ENCODE assay signal across 8 cellular contexts in genomic region chr9:16726718-16727451, GRCh38.
DNase-seq lines count a peak whose midpoint lies in the region; ATAC-seq and TF ChIP-seq lines count a peak whose summit lies in the region.

No MANE protein-coding gene starts in this region.

- peak; percentile 46 for TF ChIP-seq POLR2A in esophagus muscularis mucosa (IDR thresholded peaks at IDR 0.05; ENCODE audit: low read depth)

- H3K4me1 ChIP-seq in esophagus muscularis mucosa (peaks cover 3 to 77% (median 61%) of the 10 kb centered on the region in 4 donors), upper lobe of right lung (peaks cover 19% of the 10 kb centered on the region), OCI-LY7 (ENCODE audit: insufficient read depth, low read length, poor library complexity, severe bottlenecking) (no peaks in the 10 kb centered on the region)

- DNase-seq in AG04449 (ENCODE audit: low read depth, low spot score) (no peak), HCEC 1CT (peak; percentile 85), SK-N-DZ (ENCODE audit: low spot score) (peak; percentile 58), esophagus muscularis mucosa (ENCODE audit: extremely low spot score) (peak; percentile 96), mesothelial cell of epicardium (ENCODE audit: low spot score in 2 of 2, unreplicated experiment in 2 of 2) (peak; percentile 64 to 88), upper lobe of right lung (peak; percentile 86), DMS114 treated with DMSO at 0.1 percent for 48 hours (lab: John Stamatoyannopoulos, UW; ENCODE audit: unreplicated experiment) (no peak), OCI-LY7 (ENCODE audit: low spot score) (no peak)

- under 1% methylated on average over 21 of the region's 60 CpGs for WGBS in esophagus muscularis mucosa

- H3K4me2 ChIP-seq in OCI-LY7 (ENCODE audit: low read length): no peak overlapping the region

- H3K27ac ChIP-seq in esophagus muscularis mucosa (replicated peaks in 1 of 4) (peak overlapping the region; percentile 87 to 96 (median 93)), upper lobe of right lung (peak overlapping the region; percentile 84), OCI-LY7 (ENCODE audit: low read depth, low read length, poor library complexity, severe bottlenecking) (no peak overlapping the region)

- H3K4me1 Mint-ChIP-seq in mesothelial cell of epicardium: peaks cover 49% of the 10 kb centered on the region

- intact Hi-C loops in esophagus muscularis mucosa (cut with DNase I): loop anchor here (5.0 to 10.0 kb wide), 2 partner anchors 140 to 532 kb away; no protein-coding TSS in a partner anchor
- intact Hi-C loops in upper lobe of right lung (cut with DNase I): no loop called here
- intact Hi-C loops in OCI-LY7 (cut with micrococcal nuclease; ENCODE audit: unreplicated experiment): no loop called here

- no peaks in the 10 kb centered on the region for H3K9me3 Mint-ChIP-seq in mesothelial cell of epicardium

- H3K4me3 Mint-ChIP-seq in mesothelial cell of epicardium: peak overlapping the region; percentile 88

- H3K36me3 Mint-ChIP-seq in mesothelial cell of epicardium: no peaks in the 10 kb centered on the region

- CTCF ChIA-PET in AG04449 (lab: Yijun Ruan, JAX) (interaction anchor here (1.0 to 1.7 kb wide), 3 partner anchors 9 to 170 kb away, joined by 3 to 5 read pairs (median 3); no protein-coding TSS in a partner anchor), OCI-LY7 (lab: Charles Lee; ENCODE audit: unreplicated experiment) (no interaction called here)

- TF ChIP-seq CTCF in AG04449 (IDR thresholded peaks at IDR 0.05; ENCODE audit: insufficient read depth, low read length, missing control alignments): no peak
- TF ChIP-seq CTCF in esophagus muscularis mucosa (IDR thresholded peaks at IDR 0.05): no peak
- TF ChIP-seq CTCF in mesothelial cell of epicardium (IDR thresholded peaks at IDR 0.05; ENCODE audit: unreplicated experiment): no peak
- no peak for TF ChIP-seq CTCF in upper lobe of right lung (IDR thresholded peaks at IDR 0.05)
- no peak for TF ChIP-seq CTCF in OCI-LY7 (conservative IDR thresholded peaks at IDR 0.05; ENCODE audit: low read length)

- peak; percentile 90 for ATAC-seq in upper lobe of right lung

- POLR2A ChIA-PET in AG04449 (lab: Yijun Ruan, JAX): no interaction called here
- POLR2A ChIA-PET in OCI-LY7 (lab: Charles Lee): interaction anchor here (0.7 to 1.0 kb wide), 2 partner anchors 16 to 1402 kb away, joined by 3 read pairs; no protein-coding TSS in a partner anchor

- H3K36me3 ChIP-seq in esophagus muscularis mucosa (no peaks in the 10 kb centered on the region), upper lobe of right lung (no peaks in the 10 kb centered on the region), OCI-LY7 (ENCODE audit: insufficient read depth, low read length) (no peaks in the 10 kb centered on the region)

- H3K27ac Mint-ChIP-seq in mesothelial cell of epicardium: peak overlapping the region; percentile 99

- H3K79me2 ChIP-seq in OCI-LY7 (ENCODE audit: insufficient read depth, low read depth, low read length): no peaks in the 10 kb centered on the region

- no peaks in the 10 kb centered on the region for H3K27me3 ChIP-seq in esophagus muscularis mucosa
- no peaks in the 10 kb centered on the region for H3K27me3 ChIP-seq in upper lobe of right lung

- no peak overlapping the region for H2AFZ ChIP-seq in OCI-LY7 (ENCODE audit: low read length)

- no TSS peak for BruUV-seq in OCI-LY7 (replicated peaks; lab: Mats Ljungman, UMichigan)

- H4K20me1 ChIP-seq in OCI-LY7 (ENCODE audit: insufficient read depth, low read length): no peaks in the 10 kb centered on the region

- peak overlapping the region; percentile 69 for H3K4me3 ChIP-seq in AG04449 (ENCODE audit: low read depth, low read length)
- peak overlapping the region; percentile 58 to 71 (median 66) for H3K4me3 ChIP-seq in esophagus muscularis mucosa
- peak overlapping the region; percentile 61 for H3K4me3 ChIP-seq in upper lobe of right lung
- H3K4me3 ChIP-seq in OCI-LY7 (ENCODE audit: low read depth, low read length, poor library complexity, severe bottlenecking): no peak overlapping the region

- H3K9me2 ChIP-seq in OCI-LY7 (ENCODE audit: insufficient read depth, low read length): no peaks in the 10 kb centered on the region

- H3K27me3 Mint-ChIP-seq in mesothelial cell of epicardium (ENCODE audit: low read depth): no peaks in the 10 kb centered on the region

- H3K9me3 ChIP-seq in esophagus muscularis mucosa: no peaks in the 10 kb centered on the region
- H3K9me3 ChIP-seq in upper lobe of right lung: no peaks in the 10 kb centered on the region
- no peaks in the 10 kb centered on the region for H3K9me3 ChIP-seq in OCI-LY7 (ENCODE audit: low read length)

- TF ChIP-seq EP300 in esophagus muscularis mucosa (IDR thresholded peaks at IDR 0.05): no peak

Comparison
In these comparisons a context has a peak if more than half of its experiments do, and no peak if none do; other contexts are left out.
1. DNase-seq: peak in HCEC 1CT (single experiment), SK-N-DZ (single experiment), esophagus muscularis mucosa (single experiment), mesothelial cell of epicardium (2 of 2) and upper lobe of right lung (single experiment); none in AG04449 (single experiment), DMS114 treated with DMSO at 0.1 percent for 48 hours (single experiment) and OCI-LY7 (single experiment).